In the genomic region with DNA sequence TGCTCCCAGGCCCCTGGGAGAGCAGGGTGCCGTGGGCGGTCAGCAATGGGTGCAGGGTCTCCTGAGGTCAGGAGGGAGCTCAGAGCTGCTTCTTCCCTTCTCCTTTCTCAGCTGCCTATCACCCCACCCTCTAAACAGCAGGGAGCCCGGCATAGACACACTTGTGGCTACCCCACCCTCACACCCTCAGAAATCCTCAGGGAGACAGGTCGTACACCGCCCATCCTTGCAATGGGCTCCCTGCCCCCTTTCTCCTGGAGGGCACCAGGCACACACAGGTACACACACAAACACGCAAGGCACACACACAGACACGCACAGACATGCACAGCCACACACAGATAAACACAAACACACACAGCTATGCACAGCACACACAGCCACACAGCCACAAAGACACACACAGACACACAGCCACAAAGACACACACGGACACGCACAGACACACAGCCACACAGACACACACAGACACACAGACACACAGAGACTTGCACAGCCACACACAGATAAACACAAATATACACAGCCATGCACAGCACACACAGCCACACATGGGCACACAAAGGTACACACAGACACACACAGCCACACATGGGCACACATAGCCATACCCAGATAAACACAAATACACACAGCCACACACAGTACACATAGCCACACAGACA, we compare ENCODE assay signal across 26 cellular contexts. TPM values are rescaled to one million over a fixed set of nuclear protein-coding genes. Genes with fewer than 3 reads are reported as not detected.
"Had no signal": no experiment of that assay in that cellular context is flagged by ENCODE, and none has a peak within 500 bp of the region (broad histone marks: within the 10 kb centered on the region; RNA-seq: fewer than 3 reads in every experiment).

No MANE protein-coding gene starts in this region.

- H3K36me3 ChIP-seq: heart right ventricle, transverse colon had no signal

- H3K9me3 ChIP-seq: heart right ventricle, mucosa of descending colon, transverse colon had no signal

- H3K36me3 Mint-ChIP-seq: activated naive CD8-positive, alpha-beta T cell treated with anti-CD3 and anti-CD28 coated beads, Interleukin-2, amount 10 ng/mL, durations not matched to agents 7 days and 5 days; stimulated activated memory B cell treated with anti-CD40 and anti-IgM and Interleukin-4, amounts not matched to agents 10 μg/mL and 1 μg/mL and 100 μg/mL, for 72 hours had no signal

- ATAC-seq: heart right ventricle; left cardiac atrium; stimulated activated memory B cell treated with anti-CD40 and anti-IgM and Interleukin-4, amounts not matched to agents 10 μg/mL and 1 μg/mL and 100 μg/mL, for 72 hours had no signal

- H3K4me3 ChIP-seq: coronary artery, heart right ventricle, mucosa of descending colon, transverse colon had no signal

- H3K27ac ChIP-seq: coronary artery, heart right ventricle, transverse colon, VCaP had no signal

- H3K4me3 Mint-ChIP-seq: activated CD4-positive, alpha-beta T cell treated with anti-CD3 and anti-CD28 coated beads, Interleukin-2, amount 10 ng/mL, durations not matched to agents 7 days and 5 days; activated naive CD4-positive, alpha-beta T cell treated with anti-CD3 and anti-CD28 coated beads for 36 hours; activated naive CD8-positive, alpha-beta T cell treated with anti-CD3 and anti-CD28 coated beads, Interleukin-2, amount 10 ng/mL, durations not matched to agents 7 days and 5 days; activated T-cell treated with anti-CD3 and anti-CD28 coated beads, Interleukin-2, amount 50 U/mL, for 4 hours; endodermal cell; nephron progenitor cell; stimulated activated memory B cell treated with anti-CD40 and anti-IgM and Interleukin-4, amounts not matched to agents 10 μg/mL and 1 μg/mL and 100 μg/mL, for 72 hours had no signal

- H3K27me3 ChIP-seq: transverse colon had no signal

- H3K27ac Mint-ChIP-seq: activated CD4-positive, alpha-beta T cell treated with anti-CD3 and anti-CD28 coated beads, Interleukin-2, amount 10 ng/mL, durations not matched to agents 7 days and 5 days; activated naive CD4-positive, alpha-beta T cell treated with anti-CD3 and anti-CD28 coated beads for 36 hours; activated naive CD8-positive, alpha-beta T cell treated with anti-CD3 and anti-CD28 coated beads, Interleukin-2, amount 10 ng/mL, durations not matched to agents 7 days and 5 days; endodermal cell; nephron progenitor cell; stimulated activated memory B cell treated with anti-CD40 and anti-IgM and Interleukin-4, amounts not matched to agents 10 μg/mL and 1 μg/mL and 100 μg/mL, for 72 hours had no signal

- H3K4me1 Mint-ChIP-seq: stimulated activated memory B cell treated with anti-CD40 and anti-IgM and Interleukin-4, amounts not matched to agents 10 μg/mL and 1 μg/mL and 100 μg/mL, for 72 hours had no signal

- FAIRE-seq: small intestine had no signal

- H3K9me3 Mint-ChIP-seq: activated naive CD4-positive, alpha-beta T cell treated with anti-CD3 and anti-CD28 coated beads for 36 hours; activated naive CD8-positive, alpha-beta T cell treated with anti-CD3 and anti-CD28 coated beads, Interleukin-2, amount 10 ng/mL, durations not matched to agents 7 days and 5 days; activated T-cell treated with anti-CD3 and anti-CD28 coated beads, Interleukin-2, amount 50 U/mL, for 4 hours; endodermal cell; nephron progenitor cell had no signal

- DNase-seq: activated CD4-positive, alpha-beta T cell treated with anti-CD3 and anti-CD28 coated beads, Interleukin-2, amount 10 ng/mL, durations not matched to agents 7 days and 5 days; activated CD4-positive, CD25-positive, alpha-beta regulatory T cell treated with anti-CD3 and anti-CD28 coated beads, Interleukin-2, amount 50 U/mL, for 72 hours; activated CD8-positive, alpha-beta memory T cell treated with anti-CD3 and anti-CD28 coated beads, Interleukin-2, amount 50 U/mL, for 48 hours; activated naive CD4-positive, alpha-beta T cell treated with anti-CD3 and anti-CD28 coated beads for 36 hours; activated naive CD8-positive, alpha-beta T cell treated with anti-CD3 and anti-CD28 coated beads, Interleukin-2, amount 10 ng/mL, durations not matched to agents 7 days and 5 days; amniotic stem cell; foreskin fibroblast; heart right ventricle; mesenchymal stem cell; nephron progenitor cell; nucleus accumbens; transverse colon had no signal

RNA-seq across cellular contexts. Expression of a gene that starts 44.9 kb away (rescaled TPM):
- total RNA-seq: activated CD4-positive, alpha-beta T cell treated with anti-CD3 and anti-CD28 coated beads, Interleukin-2, amount 10 ng/mL, durations not matched to agents 7 days and 5 days; activated naive CD4-positive, alpha-beta T cell treated with anti-CD3 and anti-CD28 coated beads for 36 hours; activated naive CD8-positive, alpha-beta T cell treated with anti-CD3 and anti-CD28 coated beads, Interleukin-2, amount 10 ng/mL, durations not matched to agents 7 days and 5 days; activated T-cell treated with anti-CD3 and anti-CD28 coated beads, Interleukin-2, amount 50 U/mL, for 4 hours; endodermal cell; heart right ventricle; left cardiac atrium; T-helper 2 cell treated with Interferon-gamma antibody and Interleukin-4, amounts not matched to agents 100 ng/mL and 5 ng/mL, for 36 hours; transverse colon had no signal
- polyA plus RNA-seq: fibroblast of lung had no signal

RNA-seq across cellular contexts. Expression of a gene that starts 53.9 kb away (rescaled TPM):
- total RNA-seq: activated naive CD4-positive, alpha-beta T cell treated with anti-CD3 and anti-CD28 coated beads for 36 hours; endodermal cell; fibroblast of lung had no signal
- polyA plus RNA-seq: fibroblast of lung had no signal

RNA-seq across cellular contexts. Expression of a gene that starts 55.5 kb away (rescaled TPM):
- total RNA-seq: activated CD4-positive, alpha-beta T cell treated with anti-CD3 and anti-CD28 coated beads, Interleukin-2, amount 10 ng/mL, durations not matched to agents 7 days and 5 days; activated naive CD4-positive, alpha-beta T cell treated with anti-CD3 and anti-CD28 coated beads for 36 hours; activated naive CD8-positive, alpha-beta T cell treated with anti-CD3 and anti-CD28 coated beads, Interleukin-2, amount 10 ng/mL, durations not matched to agents 7 days and 5 days; activated T-cell treated with anti-CD3 and anti-CD28 coated beads, Interleukin-2, amount 50 U/mL, for 4 hours; bronchial epithelial cell; endodermal cell; epithelial cell of proximal tubule; fibroblast of lung; left cardiac atrium; lower leg skin; mucosa of descending colon; T-helper 2 cell treated with Interferon-gamma antibody and Interleukin-4, amounts not matched to agents 100 ng/mL and 5 ng/mL, for 36 hours; temporal lobe; transverse colon had no signal
- polyA plus RNA-seq: fibroblast of lung had no signal
